Comparison of ENCODE assay signal across 8 cellular contexts in genomic region chr22:30290318-30290678, GRCh38. TPM values are rescaled to one million over a fixed set of nuclear protein-coding genes. Genes with fewer than 3 reads are reported as not detected.
A peak's percentile ranks its signal among the peaks of the same experiment; 100 is the strongest.
DNase-seq lines count a peak whose midpoint lies in the region; ATAC-seq, FAIRE-seq and TF ChIP-seq lines count a peak whose summit lies in the region.

No MANE protein-coding gene starts in this region.

- FAIRE-seq in GM12878 (lab: Jason Lieb, UNC) = peak; percentile 69

- no peak for TF ChIP-seq POLR2A in GM12878 (IDR thresholded peaks at IDR 0.05; ENCODE audit: low read depth, low read length)

- POLR2A ChIA-PET in AG04450 (lab: Yijun Ruan, JAX) = interaction anchor here (0.5 to 3.0 kb wide), 3 partner anchors 34 to 445 kb away, joined by 3 to 19 read pairs (median 5); partner anchors contain the start of genes CCDC157 and SF3A1
- POLR2A ChIA-PET in GM12878 (lab: Charles Lee) = interaction anchor here (1.0 to 4.2 kb wide), 8 partner anchors 13 to 134 kb away, joined by 3 to 28 read pairs (median 4); partner anchors contain the start of genes RNF215, SF3A1 and TBC1D10A

- peaks cover 10% of the 10 kb centered on the region; the same call in 1 of the 2 replicates for H3K36me3 Mint-ChIP-seq in HFFc6 (ENCODE audit: low read depth)

- H3K27me3 ChIP-seq in AG04450 (ENCODE audit: control insufficient read depth, insufficient read depth, low read length) (no peaks in the 10 kb centered on the region), GM12878 (replicated peaks in 1 of 2; ENCODE audit: control insufficient read depth in 2 of 2, insufficient read depth in 2 of 2, low read length in 1 of 2) (no peaks in the 10 kb centered on the region), mucosa of rectum (ENCODE audit: control insufficient read depth in 2 of 2, insufficient read depth in 2 of 2, low read length in 2 of 2) (no peaks in the 10 kb centered on the region)

- H4K20me1 ChIP-seq in GM12878 (ENCODE audit: control insufficient read depth, insufficient read depth) = no peaks in the 10 kb centered on the region

- peak overlapping the region; percentile 82 for H3K4me3 Mint-ChIP-seq in HFFc6

- intact Hi-C loops in GM12878 (cut with micrococcal nuclease; ENCODE audit: unreplicated experiment) = no loop called here

- CTCF ChIA-PET in AG04450 (lab: Charles Lee) = interaction anchor here (0.8 to 3.3 kb wide), 2 partner anchors 36 to 97 kb away, joined by 3 to 44 read pairs; partner anchors contain the start of genes RNF215 and TBC1D10A
- CTCF ChIA-PET in GM12878 (lab: Yijun Ruan, JAX) = interaction anchor here (1.0 to 10.5 kb wide), 7 partner anchors 18 to 133 kb away, joined by 3 to 436 read pairs (median 73); partner anchors contain the start of genes CCDC157, MTFP1, RNF215 and SF3A1

- TF ChIP-seq RAD21 in GM12878 (IDR thresholded peaks at IDR 0.05; ENCODE audit: insufficient read depth, low read depth, low read length) = no peak

- TF ChIP-seq CTCF in AG04450 (IDR thresholded peaks at IDR 0.05; ENCODE audit: low read depth, low read length) (no peak), HFFc6 (IDR thresholded peaks at IDR 0.05) (no peak), GM12878 (IDR thresholded peaks at IDR 0.05 in 2 of 3, conservative IDR thresholded peaks at IDR 0.05 in 1 of 3; ENCODE audit: control insufficient read depth in 2 of 3, extremely low read depth in 1 of 3, insufficient read depth in 1 of 3, low read depth in 3 of 3, low read length in 3 of 3) (no peak)

- in situ Hi-C loops in GM12878 (cut with MboI) = no loop called here

- no TSS peak for BruUV-seq in GM12878 (replicated peaks; lab: Mats Ljungman, UMichigan)

- H3K4me2 ChIP-seq in GM12878 (ENCODE audit: control insufficient read depth, insufficient read depth) = peak overlapping the region; percentile 90; the same call in 1 of the 2 replicates

- RAD21 ChIA-PET in GM12878 (lab: Charles Lee; ENCODE audit: unreplicated experiment) = interaction anchor here (0.9 to 6.2 kb wide), 11 partner anchors 13 to 187 kb away, joined by 3 to 277 read pairs (median 23); partner anchors contain the start of genes CCDC157, MTFP1, RNF215 and SF3A1

- H3K27ac Mint-ChIP-seq in HFFc6 = peak overlapping the region; percentile 69

- H3K9ac ChIP-seq in GM12878 (ENCODE audit: control insufficient read depth, insufficient read depth, low read length) (peak overlapping the region; percentile 27), mucosa of rectum (ENCODE audit: low read depth in 1 of 2, low read length in 2 of 2) (peak overlapping the region in 1 of 2 donors; percentile 82)

- H3K9me3 ChIP-seq in AG04450 (ENCODE audit: control insufficient read depth, insufficient read depth, low read length) (no peaks in the 10 kb centered on the region), GM12878 (replicated peaks; ENCODE audit: control insufficient read depth, insufficient read depth, low read length) (no peaks in the 10 kb centered on the region), mucosa of rectum (ENCODE audit: control insufficient read depth in 2 of 2, low read length in 2 of 2) (no peaks in the 10 kb centered on the region)

- peaks cover 27% of the 10 kb centered on the region for H3K4me1 Mint-ChIP-seq in HFFc6 (ENCODE audit: low read depth)

- peaks cover 3% of the 10 kb centered on the region for H3K27me3 Mint-ChIP-seq in HFFc6 (ENCODE audit: insufficient read depth)

- TF ChIP-seq EP300 in GM12878 (IDR thresholded peaks at IDR 0.05; ENCODE audit: borderline replicate concordance in 1 of 2, control insufficient read depth in 1 of 2, low read depth in 2 of 2, low read length in 2 of 2) = no peak

- H3K27ac ChIP-seq in AG04450 (ENCODE audit: low read depth, low read length) (peak overlapping the region; percentile 39), GM12878 (ENCODE audit: control insufficient read depth, insufficient read depth) (peak overlapping the region; percentile 55), mucosa of rectum (ENCODE audit: low read depth in 2 of 2, low read length in 2 of 2) (peak overlapping the region; percentile 81 to 87)

- no peak for DNase-seq in AG04450 (ENCODE audit: low read depth, low spot score)
- no peak for DNase-seq in HFFc6
- no peak for DNase-seq in GM12878 (ENCODE audit: low read depth, low spot score)
- no peak for DNase-seq in NCI-H1436 (lab: John Stamatoyannopoulos, UW)
- DNase-seq in middle frontal gyrus (ENCODE audit: extremely low spot score, low spot score) = no peak

- H3K36me3 ChIP-seq in GM12878 (ENCODE audit: control insufficient read depth in 2 of 2, insufficient read depth in 2 of 2, low read length in 1 of 2) = peaks cover 0 to 20% of the 10 kb centered on the region in 2 experiments; a peak in 3 of 4 replicates
- peaks cover 35% of the 10 kb centered on the region in 2 donors for H3K36me3 ChIP-seq in mucosa of rectum (ENCODE audit: control insufficient read depth in 2 of 2, insufficient read depth in 2 of 2, low read length in 2 of 2)

- peak; percentile 18 for ATAC-seq in GM12878
- ATAC-seq in GM21381 (IDR thresholded peaks at IDR 0.05; ENCODE audit: unreplicated experiment) = no peak
- ATAC-seq in HG03196 (IDR thresholded peaks at IDR 0.05; ENCODE audit: unreplicated experiment) = no peak

- SMC1A ChIA-PET in GM12878 (lab: Charles Lee; ENCODE audit: uncharacterized antibody, unreplicated experiment) = interaction anchor here (1.0 to 7.9 kb wide), 8 partner anchors 16 to 134 kb away, joined by 3 to 201 read pairs (median 18); partner anchors contain the start of genes RNF215 and TBC1D10A

- H3K79me2 ChIP-seq in GM12878 (ENCODE audit: control insufficient read depth, insufficient read depth, low read length) = no peaks in the 10 kb centered on the region

- H3K4me1 ChIP-seq in GM12878 (ENCODE audit: control insufficient read depth, insufficient read depth, low read length) = peaks cover 25% of the 10 kb centered on the region
- peaks cover 28 to 35% of the 10 kb centered on the region in 2 donors for H3K4me1 ChIP-seq in mucosa of rectum (ENCODE audit: control insufficient read depth in 2 of 2, insufficient read depth in 2 of 2, low read length in 2 of 2)

- no peak overlapping the region for H3K4me3 ChIP-seq in AG04450 (ENCODE audit: low read depth, low read length)
- H3K4me3 ChIP-seq in GM12878 = 0 out of 2 replicates have a peak overlapping the region, but pooled peaks have one; percentile 74
- peak overlapping the region in 1 of 2 donors; percentile 65 for H3K4me3 ChIP-seq in mucosa of rectum (ENCODE audit: low read length in 2 of 2)

- no peaks in the 10 kb centered on the region for H3K9me3 Mint-ChIP-seq in HFFc6

- no peak overlapping the region for H2AFZ ChIP-seq in GM12878 (ENCODE audit: control insufficient read depth, low read depth, low read length)

- WGBS in GM12878 (ENCODE audit: insufficient coverage, insufficient replicate concordance, low lambda C conversion rate, missing lambda C conversion rate) = 16% methylated on average over 3 of the region's 3 CpGs

RNA-seq across cellular contexts. Expression of gene CASTOR1, which starts 1.0 kb away (rescaled TPM):
- polyA plus RNA-seq in AG04450 (2011; rRNA removed) (12.0 and 15.3 TPM in 2 replicates), GM12878 (2011; rRNA removed) (0.65 and 1.6 TPM in 2 replicates), GM12878 (2014; fragmentation: Illumina TruSeq; extraction: Trizol) (0.25 and 1.9 TPM in 2 replicates), GM12878 (2014; fragmentation: Nextera tagmentation; extraction: Ambion mirVana) (1 to 10 TPM in 1 of 2 experiments, under 1 TPM in 1; 0.31 to 1.2 TPM), GM12878 (2014; rRNA removed) (5.5 and 6.3 TPM in 2 replicates), GM12878 (2016; fragmentation: Nextera tagmentation; extraction: Ambion mirVana) (1 to 10 TPM; 4.2 to 5.3 TPM)
- polyA minus RNA-seq in AG04450 (2011; rRNA and poly(A)+ RNA removed) = 5.9 and 7.2 TPM in 2 replicates
- total RNA-seq in HFFc6 (2021; fragmentation: NEBNext Ultra II Directional; extraction: Animal tissue kit (Norgen Biotek cat#: 25700)) = 1 to 10 TPM; 4.5 to 8.1 (median 5.7) TPM
- 3.6 and 4.4 TPM in 2 replicates for total RNA-seq in GM12878 (2013; cell fraction: nucleolus; rRNA removed)
- total RNA-seq in GM12878 (2014; rRNA removed) (5.3 and 5.9 TPM in 2 replicates), GM12878 (2014; rRNA removed; fragmentation: Illumina TruSeq; extraction: Trizol) (1.2 and 2.4 TPM in 2 replicates), GM12878 (2021) (6.0 and 9.1 TPM in 2 replicates)
- 1.9 TPM for polyA plus RNA-seq in GM12878 (2011; ENCODE audit: low read depth)
- polyA plus RNA-seq in GM12878 (2011; cell fraction: cytosol; rRNA removed) = 2.1 and 2.4 TPM in 2 replicates
- polyA plus RNA-seq in GM12878 (2011; cell fraction: nucleus; rRNA removed) = 8.4 and 11.5 TPM in 2 replicates
- polyA plus RNA-seq in GM12878 (2012) = 5.7 and 6.0 TPM in 2 replicates
- polyA minus RNA-seq in GM12878 (2011; rRNA and poly(A)+ RNA removed) = 1.6 and 2.1 TPM in 2 replicates
- not detected in 2 replicates for polyA minus RNA-seq in GM12878 (2011; cell fraction: cytosol; rRNA and poly(A)+ RNA removed)
- polyA minus RNA-seq in GM12878 (2011; cell fraction: nucleus; rRNA and poly(A)+ RNA removed) = 5.4 and 7.1 TPM in 2 replicates

RNA-seq across cellular contexts. Expression of gene OSM, which starts 23.6 kb away (rescaled TPM):
- polyA plus RNA-seq in AG04450 (2011; rRNA removed) = not detected in 2 replicates
- not detected in 2 replicates for polyA minus RNA-seq in AG04450 (2011; rRNA and poly(A)+ RNA removed)
- total RNA-seq in HFFc6 (2021; fragmentation: NEBNext Ultra II Directional; extraction: Animal tissue kit (Norgen Biotek cat#: 25700)) = not detected
- total RNA-seq in GM12878 (2013; cell fraction: nucleolus; rRNA removed) = 0.27 and 0.33 TPM in 2 replicates
- 0.93 and 1.4 TPM in 2 replicates for total RNA-seq in GM12878 (2014; rRNA removed)
- 0.45 and 0.51 TPM in 2 replicates for total RNA-seq in GM12878 (2014; rRNA removed; fragmentation: Illumina TruSeq; extraction: Trizol)
- total RNA-seq in GM12878 (2021) = 1.1 and 1.2 TPM in 2 replicates
- polyA plus RNA-seq in GM12878 (2011; ENCODE audit: low read depth) = 0.13 TPM
- 0.13 and 0.29 TPM in 2 replicates for polyA plus RNA-seq in GM12878 (2011; rRNA removed)
- polyA plus RNA-seq in GM12878 (2011; cell fraction: cytosol; rRNA removed) = 0.33 and 0.48 TPM in 2 replicates
- 0.41 and 1.0 TPM in 2 replicates for polyA plus RNA-seq in GM12878 (2011; cell fraction: nucleus; rRNA removed)
- 0.27 and 0.39 TPM in 2 replicates for polyA plus RNA-seq in GM12878 (2012)
- 0.21 TPM in 1 of 2 replicates, not detected in the other for polyA plus RNA-seq in GM12878 (2014; fragmentation: Illumina TruSeq; extraction: Trizol)
- under 1 TPM; 0.06 to 0.15 TPM for polyA plus RNA-seq in GM12878 (2014; fragmentation: Nextera tagmentation; extraction: Ambion mirVana)
- 0.79 TPM in 2 replicates for polyA plus RNA-seq in GM12878 (2014; rRNA removed)
- polyA plus RNA-seq in GM12878 (2016; fragmentation: Nextera tagmentation; extraction: Ambion mirVana) = 1 to 10 TPM in 1 of 2 experiments, under 1 TPM in 1; 0.72 to 1.4 TPM
- 0.67 TPM in 1 of 2 replicates, not detected in the other for polyA minus RNA-seq in GM12878 (2011; rRNA and poly(A)+ RNA removed)
- polyA minus RNA-seq in GM12878 (2011; cell fraction: cytosol; rRNA and poly(A)+ RNA removed) = not detected in 2 replicates
- 0.97 and 1.2 TPM in 2 replicates for polyA minus RNA-seq in GM12878 (2011; cell fraction: nucleus; rRNA and poly(A)+ RNA removed)

RNA-seq across cellular contexts. Expression of gene TBC1D10A, which starts 36.4 kb away (rescaled TPM):
- polyA plus RNA-seq in AG04450 (2011; rRNA removed) = 14.5 and 17.5 TPM in 2 replicates
- 27.6 and 30.0 TPM in 2 replicates for polyA minus RNA-seq in AG04450 (2011; rRNA and poly(A)+ RNA removed)
- 10 to 100 TPM; 15.6 to 20.6 (median 16.7) TPM for total RNA-seq in HFFc6 (2021; fragmentation: NEBNext Ultra II Directional; extraction: Animal tissue kit (Norgen Biotek cat#: 25700))
- 26.9 and 32.1 TPM in 2 replicates for total RNA-seq in GM12878 (2013; cell fraction: nucleolus; rRNA removed)
- total RNA-seq in GM12878 (2014; rRNA removed) = 14.1 and 16.3 TPM in 2 replicates
- total RNA-seq in GM12878 (2014; rRNA removed; fragmentation: Illumina TruSeq; extraction: Trizol) = 8.5 and 8.6 TPM in 2 replicates
- total RNA-seq in GM12878 (2021) = 22.2 and 24.3 TPM in 2 replicates
- polyA plus RNA-seq in GM12878 (2011; ENCODE audit: low read depth) = 3.8 TPM
- 10.3 and 14.4 TPM in 2 replicates for polyA plus RNA-seq in GM12878 (2011; rRNA removed)
- 18.2 and 21.6 TPM in 2 replicates for polyA plus RNA-seq in GM12878 (2011; cell fraction: cytosol; rRNA removed)
- polyA plus RNA-seq in GM12878 (2011; cell fraction: nucleus; rRNA removed) = 63.9 and 67.2 TPM in 2 replicates
- 13.5 and 16.9 TPM in 2 replicates for polyA plus RNA-seq in GM12878 (2012)
- 2.0 and 7.9 TPM in 2 replicates for polyA plus RNA-seq in GM12878 (2014; fragmentation: Illumina TruSeq; extraction: Trizol)
- under 1 TPM; 0.27 to 0.82 TPM for polyA plus RNA-seq in GM12878 (2014; fragmentation: Nextera tagmentation; extraction: Ambion mirVana)
- 25.7 and 27.8 TPM in 2 replicates for polyA plus RNA-seq in GM12878 (2014; rRNA removed)
- polyA plus RNA-seq in GM12878 (2016; fragmentation: Nextera tagmentation; extraction: Ambion mirVana) = 10 to 100 TPM; 17.4 to 20.8 TPM
- 12.7 and 20.9 TPM in 2 replicates for polyA minus RNA-seq in GM12878 (2011; rRNA and poly(A)+ RNA removed)
- 5.5 and 7.1 TPM in 2 replicates for polyA minus RNA-seq in GM12878 (2011; cell fraction: cytosol; rRNA and poly(A)+ RNA removed)
- polyA minus RNA-seq in GM12878 (2011; cell fraction: nucleus; rRNA and poly(A)+ RNA removed) = 13.3 and 25.6 TPM in 2 replicates

RNA-seq across cellular contexts. Expression of gene LIF, which starts 43.7 kb away (rescaled TPM):
- polyA plus RNA-seq in AG04450 (2011; rRNA removed) (53.9 and 121 TPM in 2 replicates), GM12878 (2011; rRNA removed) (1.9 and 3.4 TPM in 2 replicates), GM12878 (2014; fragmentation: Illumina TruSeq; extraction: Trizol) (0.49 and 0.84 TPM in 2 replicates), GM12878 (2014; fragmentation: Nextera tagmentation; extraction: Ambion mirVana) (under 1 TPM; 0.05 to 0.09 TPM), GM12878 (2014; rRNA removed) (1.6 and 2.4 TPM in 2 replicates), GM12878 (2016; fragmentation: Nextera tagmentation; extraction: Ambion mirVana) (1 to 10 TPM in 1 of 2 experiments, under 1 TPM in 1; 0.92 to 1.3 TPM)
- 165 and 320 TPM in 2 replicates for polyA minus RNA-seq in AG04450 (2011; rRNA and poly(A)+ RNA removed)
- total RNA-seq in HFFc6 (2021; fragmentation: NEBNext Ultra II Directional; extraction: Animal tissue kit (Norgen Biotek cat#: 25700)) = 1 to 10 TPM in 4 of 6 experiments, under 1 TPM in 2; 0.40 to 2.2 (median 1.1) TPM
- 0.73 and 0.75 TPM in 2 replicates for total RNA-seq in GM12878 (2013; cell fraction: nucleolus; rRNA removed)
- total RNA-seq in GM12878 (2014; rRNA removed) (0.98 and 1.0 TPM in 2 replicates), GM12878 (2014; rRNA removed; fragmentation: Illumina TruSeq; extraction: Trizol) (0.63 and 0.83 TPM in 2 replicates), GM12878 (2021) (1.9 and 2.3 TPM in 2 replicates)
- polyA plus RNA-seq in GM12878 (2011; ENCODE audit: low read depth) = 0.59 TPM
- 2.7 and 4.2 TPM in 2 replicates for polyA plus RNA-seq in GM12878 (2011; cell fraction: cytosol; rRNA removed)
- 15.3 and 18.3 TPM in 2 replicates for polyA plus RNA-seq in GM12878 (2011; cell fraction: nucleus; rRNA removed)
- 0.90 and 1.6 TPM in 2 replicates for polyA plus RNA-seq in GM12878 (2012)
- polyA minus RNA-seq in GM12878 (2011; rRNA and poly(A)+ RNA removed) = 5.6 and 7.5 TPM in 2 replicates
- polyA minus RNA-seq in GM12878 (2011; cell fraction: cytosol; rRNA and poly(A)+ RNA removed) = 0.94 and 2.7 TPM in 2 replicates
- 4.2 and 5.3 TPM in 2 replicates for polyA minus RNA-seq in GM12878 (2011; cell fraction: nucleus; rRNA and poly(A)+ RNA removed)
